25 cellular contexts compared by ENCODE assay signal in the genomic region with DNA sequence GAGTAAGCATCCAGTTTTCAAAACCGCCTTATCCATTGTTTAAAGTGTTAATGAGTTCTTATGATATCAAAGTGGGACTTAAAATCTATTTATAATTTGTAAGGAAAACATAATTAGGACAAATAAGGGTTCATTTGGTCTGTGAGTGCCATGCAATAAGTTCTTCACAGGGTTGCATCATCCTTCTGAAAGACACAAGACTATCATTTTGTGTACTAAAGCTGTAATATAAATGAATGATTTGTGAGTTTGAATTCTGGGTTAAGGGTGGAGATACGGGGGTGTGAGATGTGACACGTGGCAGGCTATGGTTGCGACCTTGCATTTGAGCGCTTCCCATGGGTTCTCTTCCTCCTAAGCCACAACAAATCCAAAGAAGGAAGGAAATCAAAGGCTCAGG. TPM values are rescaled to one million over a fixed set of nuclear protein-coding genes. Genes with fewer than 3 reads are reported as not detected.
A peak's percentile ranks its signal among the peaks of the same experiment; 100 is the strongest.
DNase-seq lines count a peak whose midpoint lies in the region; ATAC-seq and TF ChIP-seq lines count a peak whose summit lies in the region.
"Had no signal": no experiment of that assay in that cellular context is flagged by ENCODE, and none has a peak within 500 bp of the region (broad histone marks: within the 10 kb centered on the region; RNA-seq: fewer than 3 reads in every experiment).

No MANE protein-coding gene starts in this region.

- CTCF ChIA-PET in activated CD4-positive, alpha-beta T cell treated with anti-CD3 and anti-CD28 coated beads for 36 hours (lab: Charles Lee) = no interaction called here
- CTCF ChIA-PET in HEK293 (lab: Yijun Ruan, JAX) = no interaction called here

- H2BK5ac ChIP-seq in trophoblast cell (ENCODE audit: low read depth, low read length, poor library complexity) = no peak overlapping the region

- no peaks in the 10 kb centered on the region for H3K9me3 Mint-ChIP-seq in activated CD4-positive, alpha-beta T cell treated with anti-CD3 and anti-CD28 coated beads for 36 hours (ENCODE audit: low read depth)
- no peaks in the 10 kb centered on the region for H3K9me3 Mint-ChIP-seq in chondrocyte (ENCODE audit: low read depth)
- H3K9me3 Mint-ChIP-seq: CD8-positive, alpha-beta T cell had no signal

- H3K4me3 ChIP-seq in HEK293 (ENCODE audit: low read depth, low read length) = no peak overlapping the region
- H3K4me3 ChIP-seq in trophoblast cell (ENCODE audit: low read depth, low read length) = no peak overlapping the region
- H3K4me3 ChIP-seq: GM12878, SJSA1 had no signal

- TF ChIP-seq CTCF in HEK293 (tag by site-specific recombination; IDR thresholded peaks at IDR 0.05) (no peak), chondrocyte (IDR thresholded peaks at IDR 0.05) (no peak)

- H3K36me3 ChIP-seq in HEK293 (ENCODE audit: control insufficient read depth in 2 of 2, insufficient read depth in 1 of 2, low read length in 2 of 2) (no peaks in the 10 kb centered on the region), trophoblast cell (ENCODE audit: control insufficient read depth in 1 of 2, insufficient read depth in 2 of 2, low read length in 2 of 2) (peaks cover 0 to 3% of the 10 kb centered on the region in 2 experiments)
- H3K36me3 ChIP-seq: SJSA1 had no signal

- no peak overlapping the region for H2BK120ac ChIP-seq in trophoblast cell (ENCODE audit: insufficient read depth, low read length, poor library complexity)

- POLR2A ChIA-PET in activated CD4-positive, alpha-beta T cell treated with anti-CD3 and anti-CD28 coated beads for 36 hours (lab: Charles Lee) = no interaction called here
- POLR2A ChIA-PET in HEK293 (lab: Yijun Ruan, JAX) = no interaction called here

- intact Hi-C loops in activated CD4-positive, alpha-beta T cell treated with anti-CD3 and anti-CD28 coated beads for 36 hours (cut with DNase I, micrococcal nuclease) = no loop called here

- WGBS in trophoblast cell (ENCODE audit: extremely low coverage, insufficient coverage, insufficient read length) = 100% methylated on average over 2 of the region's 5 CpGs

- H3K27ac Mint-ChIP-seq in activated CD4-positive, alpha-beta T cell treated with anti-CD3 and anti-CD28 coated beads for 36 hours = peak overlapping the region; percentile 52
- H3K27ac Mint-ChIP-seq in chondrocyte (ENCODE audit: unreplicated experiment) = peak overlapping the region; percentile 64
- H3K27ac Mint-ChIP-seq: B cell; CD8-positive, alpha-beta T cell had no signal

- H3K27me3 Mint-ChIP-seq in activated CD4-positive, alpha-beta T cell treated with anti-CD3 and anti-CD28 coated beads for 36 hours = no peaks in the 10 kb centered on the region
- H3K27me3 Mint-ChIP-seq in chondrocyte (ENCODE audit: low read depth) = no peaks in the 10 kb centered on the region
- H3K27me3 Mint-ChIP-seq: B cell had no signal

- no peaks in the 10 kb centered on the region for H3K9me3 ChIP-seq in HEK293 (ENCODE audit: control insufficient read depth, insufficient read depth, low read depth, low read length)
- H3K9me3 ChIP-seq in trophoblast cell (ENCODE audit: insufficient read depth, low read depth, low read length) = no peaks in the 10 kb centered on the region
- H3K9me3 ChIP-seq: Caco-2, SJSA1 had no signal

- no peak overlapping the region for H2AFZ ChIP-seq in trophoblast cell (ENCODE audit: insufficient read depth, low read length, poor library complexity)

- no peak overlapping the region for H2AK5ac ChIP-seq in trophoblast cell (ENCODE audit: low read length)

- no peak for ATAC-seq in activated CD4-positive, alpha-beta T cell treated with anti-CD3 and anti-CD28 coated beads for 36 hours
- no peak for ATAC-seq in HG03457 (IDR thresholded peaks at IDR 0.05; ENCODE audit: unreplicated experiment)
- ATAC-seq: CD8-positive, alpha-beta T cell; GM12878 had no signal

- H3K9ac ChIP-seq in trophoblast cell (ENCODE audit: low read length) = no peak overlapping the region

- H3K4me1 Mint-ChIP-seq in activated CD4-positive, alpha-beta T cell treated with anti-CD3 and anti-CD28 coated beads for 36 hours = peaks cover 51% of the 10 kb centered on the region
- peaks cover 50% of the 10 kb centered on the region for H3K4me1 Mint-ChIP-seq in chondrocyte (ENCODE audit: low read depth)
- H3K4me1 Mint-ChIP-seq: B cell had no signal

- peaks cover 13% of the 10 kb centered on the region for H3K36me3 Mint-ChIP-seq in activated CD4-positive, alpha-beta T cell treated with anti-CD3 and anti-CD28 coated beads for 36 hours (ENCODE audit: low read depth)
- no peaks in the 10 kb centered on the region for H3K36me3 Mint-ChIP-seq in chondrocyte (ENCODE audit: low read depth)

- no peak overlapping the region for H4K91ac ChIP-seq in trophoblast cell (ENCODE audit: low read depth, low read length)

- H4K12ac ChIP-seq in trophoblast cell (ENCODE audit: low read depth, low read length) = no peak overlapping the region

- no peak for DNase-seq in activated CD4-positive, alpha-beta T cell treated with anti-CD3 and anti-CD28 coated beads for 36 hours
- DNase-seq in activated CD4-positive, alpha-beta T cell treated with anti-CD3 and anti-CD28 coated beads for 4 hours = no peak
- DNase-seq in chondrocyte (ENCODE audit: low spot score) = no peak
- DNase-seq in trophoblast cell = no peak
- DNase-seq in HK-2 (ENCODE audit: unreplicated experiment) = no peak
- DNase-seq in superior temporal gyrus (ENCODE audit: extremely low spot score) = no peak
- DNase-seq: Caco-2; CD8-positive, alpha-beta T cell; DMS79; EL; GDM1; KG1; MM.1S; NCI-H1694; NCI-H2029 treated with DMSO at 0.1 percent for 48 hours; NCI-H526 treated with DMSO at 0.1 percent for 48 hours; Right ventricle myocardium superior; RPMI8226 had no signal

- no peak overlapping the region for H2BK12ac ChIP-seq in trophoblast cell (ENCODE audit: low read length)

- H4K8ac ChIP-seq in trophoblast cell (ENCODE audit: low read depth, low read length) = no peak overlapping the region

- no peaks in the 10 kb centered on the region for H3K27me3 ChIP-seq in trophoblast cell (ENCODE audit: insufficient read depth, low read length)
- H3K27me3 ChIP-seq: SJSA1 had no signal

- H3K4me1 ChIP-seq in HEK293 (ENCODE audit: control insufficient read depth, insufficient read depth, low read length) (peaks cover 15% of the 10 kb centered on the region), trophoblast cell (ENCODE audit: control insufficient read depth in 1 of 2, insufficient read depth in 2 of 2, low read length in 2 of 2) (peaks cover 0 to 7% of the 10 kb centered on the region in 2 experiments)

- H3K79me2 ChIP-seq in trophoblast cell (ENCODE audit: control insufficient read depth, insufficient read depth, low read length, poor library complexity) = peaks cover 1% of the 10 kb centered on the region

- H3K4me3 Mint-ChIP-seq in activated CD4-positive, alpha-beta T cell treated with anti-CD3 and anti-CD28 coated beads for 36 hours = no peak overlapping the region
- no peak overlapping the region for H3K4me3 Mint-ChIP-seq in chondrocyte (ENCODE audit: unreplicated experiment)
- H3K4me3 Mint-ChIP-seq: B cell; CD8-positive, alpha-beta T cell had no signal

- H3K4me2 ChIP-seq in trophoblast cell (ENCODE audit: low read length) = no peak overlapping the region

- no peak overlapping the region for H3K14ac ChIP-seq in trophoblast cell (ENCODE audit: low read length)

- H3K23ac ChIP-seq in trophoblast cell (ENCODE audit: low read length) = no peak overlapping the region

- no peak overlapping the region for H3K27ac ChIP-seq in HEK293 (ENCODE audit: extremely low read depth, low read depth, low read length)
- H3K27ac ChIP-seq in trophoblast cell (ENCODE audit: low read depth, low read length) = no peak overlapping the region
- H3K27ac ChIP-seq: 22Rv1, C4-2B, SJSA1 had no signal

- no peak overlapping the region for H3K18ac ChIP-seq in trophoblast cell (ENCODE audit: low read length)

- peak overlapping the region; percentile 70 for H3K4ac ChIP-seq in trophoblast cell (ENCODE audit: low read depth, low read length)

- no peaks in the 10 kb centered on the region for H3K79me1 ChIP-seq in trophoblast cell (ENCODE audit: low read length)

TF ChIP-seq in HEK293, 187 proteins besides CTCF, POLR2A, EP300 and RAD21:
- TF ChIP-seq, protein P1, sequence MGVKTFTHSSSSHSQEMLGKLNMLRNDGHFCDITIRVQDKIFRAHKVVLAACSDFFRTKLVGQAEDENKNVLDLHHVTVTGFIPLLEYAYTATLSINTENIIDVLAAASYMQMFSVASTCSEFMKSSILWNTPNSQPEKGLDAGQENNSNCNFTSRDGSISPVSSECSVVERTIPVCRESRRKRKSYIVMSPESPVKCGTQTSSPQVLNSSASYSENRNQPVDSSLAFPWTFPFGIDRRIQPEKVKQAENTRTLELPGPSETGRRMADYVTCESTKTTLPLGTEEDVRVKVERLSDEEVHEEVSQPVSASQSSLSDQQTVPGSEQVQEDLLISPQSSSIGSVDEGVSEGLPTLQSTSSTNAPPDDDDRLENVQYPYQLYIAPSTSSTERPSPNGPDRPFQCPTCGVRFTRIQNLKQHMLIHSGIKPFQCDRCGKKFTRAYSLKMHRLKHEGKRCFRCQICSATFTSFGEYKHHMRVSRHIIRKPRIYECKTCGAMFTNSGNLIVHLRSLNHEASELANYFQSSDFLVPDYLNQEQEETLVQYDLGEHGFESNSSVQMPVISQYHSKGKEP (tag by site-specific recombination; IDR thresholded peaks at IDR 0.05) = peak; percentile 72
- TF ChIP-seq GFI1B (tag by site-specific recombination; IDR thresholded peaks at IDR 0.05) (no peak), ZSCAN16 (tag by site-specific recombination; IDR thresholded peaks at IDR 0.05) (no peak), ZBTB8A (tag by site-specific recombination; IDR thresholded peaks at IDR 0.05) (no peak), HOXC10 (CRISPR knock-in tag; IDR thresholded peaks at IDR 0.05) (no peak)

RNA-seq across cellular contexts. Expression of gene GAN, which starts 6.8 kb away (rescaled TPM):
- total RNA-seq in activated CD4-positive, alpha-beta T cell treated with anti-CD3 and anti-CD28 coated beads for 36 hours = 10 to 100 TPM; 13.4 to 13.8 TPM
- total RNA-seq in chondrocyte = 12.8 to 18.0 TPM (median 16.7 TPM) in 3 replicates
- 13.0 and 13.8 TPM in 2 replicates for polyA plus RNA-seq in trophoblast cell (2013)
